In the genomic region with DNA sequence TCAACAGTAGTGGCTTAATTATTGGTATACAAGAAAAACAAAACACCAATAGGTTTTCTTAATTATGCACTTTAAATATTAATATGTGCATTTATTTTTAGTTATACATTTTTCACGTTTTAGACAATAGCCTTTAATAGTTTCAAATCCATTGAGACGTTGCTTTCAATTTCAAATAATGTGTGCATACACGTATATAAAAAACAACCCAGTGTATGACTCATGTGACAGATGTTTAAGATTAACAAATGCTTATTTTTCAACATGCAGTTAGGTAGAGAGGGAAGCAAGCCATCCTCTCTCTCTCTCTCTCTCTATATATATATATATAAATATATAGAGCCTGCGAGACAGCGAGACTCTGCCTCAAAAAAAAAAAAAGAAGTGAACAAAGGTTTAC, we compare ENCODE assay signal across 15 cellular contexts. TPM values are rescaled to one million over a fixed set of nuclear protein-coding genes. Genes with fewer than 3 reads are reported as not detected.
DNase-seq lines count a peak whose midpoint lies in the region; ATAC-seq, FAIRE-seq and TF ChIP-seq lines count a peak whose summit lies in the region.
"Had no signal": no experiment of that assay in that cellular context is flagged by ENCODE, and none has a peak within 500 bp of the region (broad histone marks: within the 10 kb centered on the region; RNA-seq: fewer than 3 reads in every experiment).

No MANE protein-coding gene starts in this region.

- CTCF ChIA-PET in A549 (lab: Yijun Ruan, JAX) = no interaction called here

- WGBS in A549 (ENCODE audit: missing lambda C conversion rate) = 57% methylated on average over 5 of the region's 5 CpGs

- no peak for TF ChIP-seq CTCF in A549 (IDR thresholded peaks at IDR 0.05)
- no peak for TF ChIP-seq CTCF in RWPE2 (IDR thresholded peaks at IDR 0.05; ENCODE audit: poor library complexity, severe bottlenecking)

- H3K36me3 ChIP-seq in RWPE2 (ENCODE audit: low read depth) = peaks cover 8% of the 10 kb centered on the region

- no peaks in the 10 kb centered on the region for H3K27me3 ChIP-seq in RWPE2 (ENCODE audit: insufficient read depth, poor library complexity, severe bottlenecking)

- TF ChIP-seq RAD21 in A549 (conservative IDR thresholded peaks at IDR 0.05 in 1 of 2, IDR thresholded peaks at IDR 0.05 in 1 of 2) = no peak

- peak overlapping the region; percentile 40; the same call in 2 of the 3 replicates for H3K4me2 ChIP-seq in A549

- no peak for ATAC-seq in A549
- peak; percentile 66 for ATAC-seq in RWPE2 (ENCODE audit: low read depth)
- ATAC-seq in HG03571 (IDR thresholded peaks at IDR 0.05; ENCODE audit: unreplicated experiment) = no peak
- ATAC-seq: activated CD8-positive, alpha-beta T cell treated with anti-CD3 and anti-CD28 coated beads, Interleukin-2, amount 10 ng/mL, durations not matched to agents 7 days and 5 days; stimulated activated effector memory CD8-positive, alpha-beta T cell treated with anti-CD3 and anti-CD28 coated beads, Interleukin-12 subunit alpha, Interleukin-12 subunit beta, amount 100 ng/mL, for 72 hours had no signal

- no peak for TF ChIP-seq POLR2A in A549 (IDR thresholded peaks at IDR 0.05; ENCODE audit: low read length)

- no peak for FAIRE-seq in A549 (lab: Jason Lieb, UNC)
- FAIRE-seq: frontal cortex had no signal

- no peak for DNase-seq in A549 (ENCODE audit: low read depth in 1 of 2, low spot score in 1 of 2)
- peak; percentile 25 for DNase-seq in HPDE6-E6E7 (ENCODE audit: extremely low spot score)
- no peak for DNase-seq in RWPE2 (ENCODE audit: low spot score)
- no peak for DNase-seq in epithelial cell of prostate (ENCODE audit: low read depth, low spot score)
- no peak for DNase-seq in NCI-H510A (lab: John Stamatoyannopoulos, UW)
- DNase-seq in T1000 (lab: John Stamatoyannopoulos, UW) = no peak
- no peak for DNase-seq in RKO (ENCODE audit: low spot score)
- DNase-seq: activated CD8-positive, alpha-beta T cell treated with anti-CD3 and anti-CD28 coated beads, Interleukin-2, amount 10 ng/mL, durations not matched to agents 7 days and 5 days; activated effector memory CD4-positive, alpha-beta T cell treated with anti-CD3 and anti-CD28 coated beads, Interleukin-2, amount 50 U/mL, for 16 hours; DMS79; KBM-7; stimulated activated CD4-positive, alpha-beta T cell treated with anti-CD3 and anti-CD28 coated beads, Interleukin-2, amount 100 ng/mL, for 48 hours had no signal

- H3K4me3 ChIP-seq in A549 (no peak overlapping the region), RWPE2 (ENCODE audit: severe bottlenecking) (no peak overlapping the region)

- no peak for TF ChIP-seq EP300 in A549 (IDR thresholded peaks at IDR 0.05)

- peaks cover 33% of the 10 kb centered on the region; the same call in 2 of the 3 replicates for H3K4me1 ChIP-seq in A549
- H3K4me1 ChIP-seq in RWPE2 (ENCODE audit: insufficient read depth, poor library complexity, severe bottlenecking) = peaks cover 42% of the 10 kb centered on the region

- H3K27ac ChIP-seq in A549 = no peak overlapping the region
- peak overlapping the region; percentile 94 for H3K27ac ChIP-seq in RWPE2 (ENCODE audit: poor library complexity, severe bottlenecking)
- peak overlapping the region; percentile 75 for H3K27ac ChIP-seq in epithelial cell of prostate

- POLR2A ChIA-PET in A549 (lab: Yijun Ruan, JAX) = no interaction called here

- no peaks in the 10 kb centered on the region for H3K9me3 ChIP-seq in A549
- H3K9me3 ChIP-seq in RWPE2 (ENCODE audit: severe bottlenecking) = peaks cover 3% of the 10 kb centered on the region

TF ChIP-seq in A549, 52 proteins besides CTCF, POLR2A, EP300 and RAD21:
- TF ChIP-seq FOSL2 (IDR thresholded peaks at IDR 0.05) = no peak
- TF ChIP-seq FOSL2 (CRISPR knock-in tag; IDR thresholded peaks at IDR 0.05) = peak; percentile 29; the same call in 1 of the 2 replicates
- no peak for TF ChIP-seq FOXS1 (CRISPR knock-in tag; IDR thresholded peaks at IDR 0.05)
- TF ChIP-seq CHD4 (IDR thresholded peaks at IDR 0.05; ENCODE audit: borderline replicate concordance) = no peak
TF ChIP-seq in A549: peak in this region for 1.

RNA-seq across cellular contexts. Expression of a gene that starts 24.3 kb away (rescaled TPM):
- 9.3 and 11.7 TPM in 2 replicates for polyA plus RNA-seq in A549 (2011; rRNA removed)
- 2.7 and 3.6 TPM in 2 replicates for polyA plus RNA-seq in A549 (2012; cell fraction: cytosol; rRNA removed)
- polyA plus RNA-seq in A549 (2012; cell fraction: nucleus; rRNA removed) = 4.1 and 6.3 TPM in 2 replicates
- polyA plus RNA-seq in A549 (2017; fragmentation: RNase III; extraction: RNeasy Plus Mini Kit Qiagen cat#74134 plus additional on column Dnase treatment) = 5.3 to 6.2 TPM (median 5.7 TPM) in 3 replicates
- 17.5 and 20.3 TPM in 2 replicates for polyA minus RNA-seq in A549 (2011; rRNA and poly(A)+ RNA removed)

Comparison
In these comparisons a context has a peak if more than half of its experiments do, and no peak if none do; other contexts are left out.
1. H3K27ac ChIP-seq: peak in RWPE2 (single experiment) and epithelial cell of prostate (single experiment); none in A549 (0 of 2).